31 cellular contexts compared by ENCODE assay signal in the genomic region with DNA sequence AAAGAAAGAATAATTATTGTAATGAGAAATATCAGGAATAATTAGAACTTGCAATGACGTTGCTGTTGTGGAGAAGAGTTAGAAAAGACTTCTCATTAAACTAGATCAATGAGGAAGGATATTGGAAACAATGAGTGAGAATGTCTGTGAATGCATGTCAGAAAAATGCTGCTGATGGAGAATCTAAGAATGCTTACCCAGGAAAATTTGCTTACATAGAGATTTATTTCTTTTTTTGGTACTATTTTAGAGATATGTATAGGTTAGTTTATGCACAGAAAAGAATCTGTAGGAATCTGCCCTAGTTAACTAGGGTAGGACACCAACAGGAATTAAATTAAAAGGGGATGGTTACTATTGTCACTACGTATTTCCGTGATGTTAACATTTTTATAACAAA.
DNase-seq lines count a peak whose midpoint lies in the region; ATAC-seq, FAIRE-seq and TF ChIP-seq lines count a peak whose summit lies in the region.
"Had no signal": no experiment of that assay in that cellular context is flagged by ENCODE, and none has a peak within 500 bp of the region (broad histone marks: within the 10 kb centered on the region; RNA-seq: fewer than 3 reads in every experiment).

No MANE protein-coding gene starts in this region.

- no peaks in the 10 kb centered on the region for H4K20me1 ChIP-seq in HepG2 (ENCODE audit: insufficient read depth, low read length)
- H4K20me1 ChIP-seq in K562 (replicated peaks; ENCODE audit: control insufficient read depth, insufficient read depth, low read length): no peaks in the 10 kb centered on the region
- H4K20me1 ChIP-seq: BLaER1; BLaER1 treated with 17β-estradiol and CSF1 and Interleukin-3, amounts not matched to agents 10 nM and 100 nM had no signal

- DNase-seq in HepG2 (ENCODE audit: low spot score) (no peak), right lobe of liver (no peak), A549 (ENCODE audit: low read depth in 1 of 2, low spot score in 1 of 2) (no peak), K562 (ENCODE audit: extremely low read depth in 1 of 4, low spot score in 3 of 4) (no peak), ovary (no peak)
- DNase-seq: 8988T; ACHN; AML-193; BE2C; C1 segment of cervical spinal cord; Caco-2; Calu3; CD4-positive, alpha-beta memory T cell; CD4-positive, alpha-beta T cell; CD4-positive, CD25-positive, alpha-beta regulatory T cell; CD8-positive, alpha-beta memory T cell; CD8-positive, alpha-beta T cell; COR-L47; DMS 273 treated with DMSO at 0.1 percent for 48 hours; DMS153; DMS53; DMS79; DMS79 treated with DMSO at 0.1 percent for 48 hours; DND-41; EL had no signal

- 3% methylated on average over 3 of the region's 3 CpGs for WGBS in HepG2 (ENCODE audit: low lambda C conversion rate)
- WGBS in right lobe of liver (ENCODE audit: insufficient coverage, low coverage, low lambda C conversion rate, missing lambda C conversion rate): 67% methylated on average over 3 of the region's 3 CpGs
- 50% methylated on average over 3 of the region's 3 CpGs for WGBS in A549 (ENCODE audit: missing lambda C conversion rate)
- WGBS in K562 (ENCODE audit: insufficient coverage, low coverage, missing lambda C conversion rate): 0% methylated on average over 3 of the region's 3 CpGs
- 71 to 84% (median 73%) methylated on average over 3 of the region's 3 CpGs for WGBS in ovary, 3 donors

- H3K9me1 ChIP-seq in K562 (ENCODE audit: control insufficient read depth, insufficient read depth, low read length): no peaks in the 10 kb centered on the region

- H3K4me2 ChIP-seq in HepG2 (ENCODE audit: low read depth, low read length) (no peak overlapping the region), A549 (no peak overlapping the region), K562 (ENCODE audit: insufficient read depth, low read length) (no peak overlapping the region)
- H3K4me2 ChIP-seq: BLaER1; BLaER1 treated with 17β-estradiol and CSF1 and Interleukin-3, amounts not matched to agents 10 nM and 100 nM had no signal

- H2AFZ ChIP-seq in HepG2 (ENCODE audit: low read length) (no peak overlapping the region), K562 (ENCODE audit: low read depth, low read length) (no peak overlapping the region)

- ATAC-seq in HepG2 (no peak), right lobe of liver (no peak), A549 (no peak), K562 (no peak), GM19397 (IDR thresholded peaks at IDR 0.05; ENCODE audit: unreplicated experiment) (no peak)
- ATAC-seq: CD8-positive, alpha-beta T cell had no signal

- no peak for TF ChIP-seq RAD21 in HepG2 (CRISPR knock-in tag; IDR thresholded peaks at IDR 0.05)
- TF ChIP-seq RAD21 in A549 (conservative IDR thresholded peaks at IDR 0.05 in 1 of 2, IDR thresholded peaks at IDR 0.05 in 1 of 2): no peak
- TF ChIP-seq RAD21 in K562 (CRISPR knock-in tag; conservative IDR thresholded peaks at IDR 0.05 in 1 of 2, IDR thresholded peaks at IDR 0.05 in 1 of 2): no peak

- H3K9me3 ChIP-seq in HepG2 (ENCODE audit: low read length) (no peaks in the 10 kb centered on the region), right lobe of liver (no peaks in the 10 kb centered on the region), A549 (no peaks in the 10 kb centered on the region; the same call in 2 of the 3 replicates), K562 (replicated peaks; ENCODE audit: control insufficient read depth, insufficient read depth, low read depth, low read length) (no peaks in the 10 kb centered on the region), ovary (no peaks in the 10 kb centered on the region)
- H3K9me3 ChIP-seq: BE2C; BLaER1; BLaER1 treated with 17β-estradiol and CSF1 and Interleukin-3, amounts not matched to agents 10 nM and 100 nM; Caco-2 had no signal

- H3K79me2 ChIP-seq in HepG2 (ENCODE audit: insufficient read depth, low read length): no peaks in the 10 kb centered on the region
- no peaks in the 10 kb centered on the region for H3K79me2 ChIP-seq in K562 (ENCODE audit: control insufficient read depth, insufficient read depth, low read length)

- no peak for FAIRE-seq in HepG2 (lab: Jason Lieb, UNC)
- no peak for FAIRE-seq in A549 (lab: Jason Lieb, UNC)
- FAIRE-seq in K562 (lab: Jason Lieb, UNC): no peak
- FAIRE-seq: D721Med had no signal

- no TSS peak for BruUV-seq in HepG2 (replicated peaks; lab: Mats Ljungman, UMichigan)
- no TSS peak for BruUV-seq in K562 (replicated peaks; lab: Mats Ljungman, UMichigan)

- TF ChIP-seq EP300 in HepG2 (IDR thresholded peaks at IDR 0.05; ENCODE audit: low read depth in 2 of 2, low read length in 2 of 2) (no peak), HepG2 (CRISPR knock-in tag; IDR thresholded peaks at IDR 0.05; ENCODE audit: borderline replicate concordance) (no peak), A549 (IDR thresholded peaks at IDR 0.05) (no peak), K562 (IDR thresholded peaks at IDR 0.05; ENCODE audit: low read length) (no peak), ovary (IDR thresholded peaks at IDR 0.05) (no peak)

- H3K4me1 ChIP-seq in HepG2 (ENCODE audit: insufficient read depth, low read length) (no peaks in the 10 kb centered on the region), right lobe of liver (no peaks in the 10 kb centered on the region), A549 (no peaks in the 10 kb centered on the region), K562 (replicated peaks in 1 of 2; ENCODE audit: control insufficient read depth in 2 of 2, insufficient read depth in 2 of 2, low read length in 2 of 2) (no peaks in the 10 kb centered on the region), ovary (ENCODE audit: insufficient read depth) (no peaks in the 10 kb centered on the region)
- H3K4me1 ChIP-seq: BE2C, BLaER1, Caco-2 had no signal

- TF ChIP-seq POLR2A in HepG2 (IDR thresholded peaks at IDR 0.05; ENCODE audit: insufficient read depth in 1 of 2, low read depth in 2 of 2, low read length in 2 of 2) (no peak), right lobe of liver (IDR thresholded peaks at IDR 0.05) (no peak), A549 (IDR thresholded peaks at IDR 0.05; ENCODE audit: low read length) (no peak), K562 (conservative IDR thresholded peaks at IDR 0.05) (no peak), ovary (IDR thresholded peaks at IDR 0.05) (no peak)

- H3K9ac ChIP-seq in HepG2 (ENCODE audit: insufficient read depth, low read depth, low read length): no peak overlapping the region
- no peak overlapping the region for H3K9ac ChIP-seq in K562 (ENCODE audit: insufficient read depth in 1 of 2, low read depth in 2 of 2, low read length in 2 of 2)
- H3K9ac ChIP-seq: BLaER1; BLaER1 treated with 17β-estradiol and CSF1 and Interleukin-3, amounts not matched to agents 10 nM and 100 nM had no signal

- intact Hi-C loops in HepG2 (cut with micrococcal nuclease; ENCODE audit: unreplicated experiment): no loop called here
- intact Hi-C loops in right lobe of liver (cut with DNase I): no loop called here
- intact Hi-C loops in K562 (cut with micrococcal nuclease): no loop called here
- intact Hi-C loops in ovary (cut with DNase I): no loop called here

- H3K36me3 ChIP-seq in HepG2 (replicated peaks in 1 of 2; ENCODE audit: control insufficient read depth in 1 of 2, insufficient read depth in 2 of 2, low read length in 2 of 2): no peaks in the 10 kb centered on the region
- no peaks in the 10 kb centered on the region for H3K36me3 ChIP-seq in right lobe of liver
- no peaks in the 10 kb centered on the region for H3K36me3 ChIP-seq in K562 (ENCODE audit: control insufficient read depth, insufficient read depth, low read length)
- no peaks in the 10 kb centered on the region for H3K36me3 ChIP-seq in ovary
- H3K36me3 ChIP-seq: BE2C; BLaER1; BLaER1 treated with 17β-estradiol and CSF1 and Interleukin-3, amounts not matched to agents 10 nM and 100 nM had no signal

- in situ Hi-C loops in HepG2 (cut with HindIII; ENCODE audit: extremely low pct_ligation_motif_present, low pct_unique_long_range_greater_than_20kb) (no loop called here), K562 (cut with MboI) (no loop called here)

- no peaks in the 10 kb centered on the region; a peak in 1 of 5 replicates for H3K27me3 ChIP-seq in HepG2 (ENCODE audit: control insufficient read depth in 1 of 2, insufficient read depth in 2 of 2, low read length in 2 of 2)
- no peaks in the 10 kb centered on the region for H3K27me3 ChIP-seq in right lobe of liver
- H3K27me3 ChIP-seq in K562 (ENCODE audit: control insufficient read depth in 2 of 2, insufficient read depth in 2 of 2, low read length in 2 of 2): no peaks in the 10 kb centered on the region; a peak in 1 of 5 replicates
- no peaks in the 10 kb centered on the region for H3K27me3 ChIP-seq in ovary
- H3K27me3 ChIP-seq: BE2C; BLaER1; BLaER1 treated with 17β-estradiol and CSF1 and Interleukin-3, amounts not matched to agents 10 nM and 100 nM had no signal

- H3K27ac ChIP-seq in HepG2 (ENCODE audit: extremely low read length, insufficient read depth, low read length): no peak overlapping the region
- no peak overlapping the region for H3K27ac ChIP-seq in right lobe of liver
- no peak overlapping the region for H3K27ac ChIP-seq in A549
- H3K27ac ChIP-seq in K562 (ENCODE audit: extremely low read depth, low read depth, low read length): no peak overlapping the region
- no peak overlapping the region for H3K27ac ChIP-seq in ovary
- H3K27ac ChIP-seq: 22Rv1; BLaER1; BLaER1 treated with 17β-estradiol and CSF1 and Interleukin-3, amounts not matched to agents 10 nM and 100 nM; C4-2B had no signal

- POLR2A ChIA-PET in HepG2 (lab: Yijun Ruan, JAX) (no interaction called here), A549 (lab: Yijun Ruan, JAX) (no interaction called here), K562 (lab: Yijun Ruan, JAX) (no interaction called here)

- CTCF ChIA-PET in HepG2 (lab: Yijun Ruan, JAX; ENCODE audit: low intra/inter-chr PET ratio, low total read pairs): no interaction called here
- CTCF ChIA-PET in A549 (lab: Yijun Ruan, JAX): no interaction called here
- CTCF ChIA-PET in K562 (lab: Yijun Ruan, JAX; ENCODE audit: low intra/inter-chr PET ratio): no interaction called here

- H3K4me3 ChIP-seq in HepG2 (replicated peaks in 1 of 3; ENCODE audit: insufficient read depth in 1 of 3, low read depth in 2 of 3, low read length in 3 of 3) (no peak overlapping the region), right lobe of liver (no peak overlapping the region), A549 (no peak overlapping the region), K562 (no peak overlapping the region), ovary (no peak overlapping the region)
- H3K4me3 ChIP-seq: BLaER1; BLaER1 treated with 17β-estradiol and CSF1 and Interleukin-3, amounts not matched to agents 10 nM and 100 nM had no signal

- no peak for TF ChIP-seq CTCF in HepG2 (CRISPR knock-in tag; IDR thresholded peaks at IDR 0.05)
- no peak for TF ChIP-seq CTCF in right lobe of liver (IDR thresholded peaks at IDR 0.05)
- no peak for TF ChIP-seq CTCF in A549 (IDR thresholded peaks at IDR 0.05)
- no peak for TF ChIP-seq CTCF in K562 (IDR thresholded peaks at IDR 0.05 in 2 of 3, conservative IDR thresholded peaks at IDR 0.05 in 1 of 3; ENCODE audit: insufficient read depth in 2 of 3, low read depth in 1 of 3, low read length in 3 of 3)
- TF ChIP-seq CTCF in ovary (IDR thresholded peaks at IDR 0.05): no peak

TF ChIP-seq in HepG2, 621 proteins besides CTCF, POLR2A, EP300 and RAD21 (continues in another document):
- peak; percentile 67 for TF ChIP-seq MAFF (IDR thresholded peaks at IDR 0.05; ENCODE audit: low read depth, low read length)

TF ChIP-seq in K562, 482 proteins besides CTCF, POLR2A, EP300 and RAD21 (continues in another document):
- 0 out of 2 replicates have a peak, but pooled peaks have one; percentile 9 for TF ChIP-seq C11orf30 (IDR thresholded peaks at IDR 0.05; ENCODE audit: low read depth)

Comparison
In these comparisons a context has a peak if more than half of its experiments do, and no peak if none do; other contexts are left out.
1. Of the 241 proteins assayed by ChIP-seq in both HepG2 and K562: peak only in HepG2: MAFF and MAFK; only in K562: none; in both: none; in neither: 239.